In the genomic region with DNA sequence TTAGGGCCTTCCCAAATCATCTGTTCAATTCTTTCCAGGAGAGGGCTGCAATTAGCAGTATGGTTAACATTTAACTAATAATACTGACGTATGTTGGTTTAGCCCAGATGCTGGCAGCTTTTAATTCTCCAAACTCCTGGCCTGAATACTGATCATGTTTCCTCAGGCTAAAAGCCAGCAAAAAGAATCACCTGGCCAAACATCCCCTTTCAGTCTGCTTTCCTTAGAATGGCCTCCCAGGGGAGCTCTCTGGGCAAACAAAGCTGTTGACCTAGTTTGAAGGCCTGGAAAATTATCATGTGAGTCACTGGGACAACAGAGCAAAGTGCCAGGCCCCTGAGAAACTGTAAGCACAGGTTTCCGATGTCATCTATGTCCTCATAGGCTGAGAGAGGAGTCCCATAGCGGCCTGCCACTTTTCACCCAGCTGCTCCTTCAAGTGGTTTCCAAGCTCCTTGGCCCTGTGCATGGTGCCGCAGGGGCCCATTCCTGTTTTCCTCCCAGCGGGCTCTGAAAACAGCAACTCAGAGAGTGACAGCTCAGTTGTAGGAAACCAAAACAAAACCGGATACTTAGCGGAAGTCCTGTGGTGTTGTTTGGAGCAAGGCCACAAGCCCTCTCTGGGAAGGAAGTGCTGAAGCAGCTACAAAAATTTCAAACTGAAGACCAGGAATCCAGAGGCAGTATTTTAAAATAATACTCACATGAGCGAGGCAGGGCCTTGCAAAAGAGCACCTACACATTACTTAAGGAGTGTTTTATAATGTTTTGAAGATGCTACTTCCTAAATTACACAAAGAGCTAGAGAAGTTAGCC, we compare ENCODE assay signal across 8 cellular contexts. TPM values are rescaled to one million over a fixed set of nuclear protein-coding genes. Genes with fewer than 3 reads are reported as not detected.
DNase-seq lines count a peak whose midpoint lies in the region; ATAC-seq and TF ChIP-seq lines count a peak whose summit lies in the region.

No MANE protein-coding gene starts in this region.

- H3K27ac ChIP-seq in SU-DHL-6 (ENCODE audit: low read depth, low read length), result peak overlapping the region; percentile 48
- peak overlapping the region; percentile 70 for H3K27ac ChIP-seq in angular gyrus (ENCODE audit: low read depth, low read length)
- peak overlapping the region; percentile 37 to 84 for H3K27ac ChIP-seq in ovary

- ATAC-seq in GM19463 (IDR thresholded peaks at IDR 0.05; ENCODE audit: unreplicated experiment), result no peak

- peaks cover 9% of the 10 kb centered on the region; the same call in 1 of the 2 replicates for H3F3A ChIP-seq in SU-DHL-6 (ENCODE audit: insufficient read depth)

- H3K27ac Mint-ChIP-seq in type B pancreatic cell, result peak overlapping the region; percentile 95

- H3K4me1 Mint-ChIP-seq in type B pancreatic cell (ENCODE audit: unreplicated experiment), result peaks cover 52% of the 10 kb centered on the region

- no peak for TF ChIP-seq POLR2A in ovary (IDR thresholded peaks at IDR 0.05)

- H4K20me1 ChIP-seq in SU-DHL-6 (ENCODE audit: low read depth, low read length), result no peaks in the 10 kb centered on the region

- no peaks in the 10 kb centered on the region for H3K36me3 Mint-ChIP-seq in type B pancreatic cell

- no peak for TF ChIP-seq EP300 in ovary (IDR thresholded peaks at IDR 0.05)

- no peaks in the 10 kb centered on the region for H3K36me3 ChIP-seq in SU-DHL-6 (ENCODE audit: low read length)
- no peaks in the 10 kb centered on the region for H3K36me3 ChIP-seq in ovary

- no peaks in the 10 kb centered on the region for H3K9me3 Mint-ChIP-seq in type B pancreatic cell

- H3K4me2 ChIP-seq in SU-DHL-6 (ENCODE audit: low read depth, low read length, poor library complexity, severe bottlenecking), result peak overlapping the region; percentile 39

- 4 to 6% (median 4%) methylated on average over 8 of the region's 8 CpGs for WGBS in ovary, 3 donors

- DNase-seq in GM13977 (ENCODE audit: low spot score) (peak; percentile 28), NCI-H128 (lab: John Stamatoyannopoulos, UW; ENCODE audit: unreplicated experiment) (peak; percentile 89), cardiac septum (ENCODE audit: low spot score) (peak; percentile 85), ovary (peak; percentile 78 to 93 (median 88)), type B pancreatic cell (ENCODE audit: extremely low spot score, unreplicated experiment) (peak; percentile 72)

- TF ChIP-seq CTCF in GM13977 (IDR thresholded peaks at IDR 0.05; ENCODE audit: extremely low read depth, insufficient read depth, missing control alignments) (no peak), SU-DHL-6 (IDR thresholded peaks at IDR 0.05; ENCODE audit: insufficient read depth, low read length, poor library complexity, severe bottlenecking) (no peak), ovary (IDR thresholded peaks at IDR 0.05) (peak in 1 of 3 donors; percentile 26), type B pancreatic cell (conservative IDR thresholded peaks at IDR 0.05) (no peak)

- H3K9me2 ChIP-seq in SU-DHL-6 (replicated peaks; ENCODE audit: insufficient read depth, low read length), result no peaks in the 10 kb centered on the region

- H3K79me2 ChIP-seq in SU-DHL-6 (ENCODE audit: insufficient read depth, low read length), result no peaks in the 10 kb centered on the region

- peak overlapping the region; percentile 37; the same call in 1 of the 2 replicates for H3K9ac ChIP-seq in SU-DHL-6 (ENCODE audit: low read length)

- H3K9me3 ChIP-seq in SU-DHL-6 (ENCODE audit: insufficient read depth, low read length), result no peaks in the 10 kb centered on the region
- no peaks in the 10 kb centered on the region for H3K9me3 ChIP-seq in ovary

- in situ Hi-C loops in GM13977 (cut with MboI; ENCODE audit: low pct_unique_long_range_greater_than_20kb, low sequenced_read_pairs, unreplicated experiment), result no loop called here

- peaks cover 10% of the 10 kb centered on the region for H3K4me1 ChIP-seq in ovary (ENCODE audit: insufficient read depth)

- H3K4me3 Mint-ChIP-seq in type B pancreatic cell, result peak overlapping the region; percentile 74

- peak overlapping the region; percentile 78 for H2AFZ ChIP-seq in SU-DHL-6 (ENCODE audit: low read depth, low read length, severe bottlenecking)

- H3K4me3 ChIP-seq in SU-DHL-6 (ENCODE audit: insufficient read depth, low read length, poor library complexity, severe bottlenecking), result no peak overlapping the region
- peak overlapping the region; percentile 30 for H3K4me3 ChIP-seq in ovary

- intact Hi-C loops in cardiac septum (cut with DNase I), result loop anchor here (5.0 kb wide), 1 partner anchor 40 kb away; a partner anchor contains a TSS
- intact Hi-C loops in ovary (cut with DNase I), result loop anchor here in 3 of 4 donors (2.0 to 5.0 kb wide), 3 partner anchors 36 to 460 kb away; a partner anchor contains a TSS

- H3K27me3 ChIP-seq in SU-DHL-6 (ENCODE audit: low read length) (no peaks in the 10 kb centered on the region), ovary (no peaks in the 10 kb centered on the region)

- no peaks in the 10 kb centered on the region for H3K27me3 Mint-ChIP-seq in type B pancreatic cell

RNA-seq across cellular contexts. Expression of a gene that starts 36.5 kb away (rescaled TPM):
- total RNA-seq in cardiac septum, result 147 TPM
- 100 to 1,000 TPM in 5 of 7 donors, 10 to 100 TPM in 2; 47.0 to 163 (median 139) TPM for total RNA-seq in ovary
- 100 to 1,000 TPM; 110 to 249 TPM for polyA plus RNA-seq in ovary
- total RNA-seq in type B pancreatic cell (ENCODE audit: low replicate concordance), result 266 and 484 TPM in 2 replicates

RNA-seq across cellular contexts. Expression of a gene that starts 40.7 kb away (rescaled TPM):
- 19.1 TPM for total RNA-seq in cardiac septum
- 10 to 100 TPM; 40.0 to 63.9 (median 53.5) TPM for total RNA-seq in ovary
- 10 to 100 TPM; 10.2 to 15.5 TPM for polyA plus RNA-seq in ovary
- 13.4 and 13.6 TPM in 2 replicates for total RNA-seq in type B pancreatic cell (ENCODE audit: low replicate concordance)

Comparison
In these comparisons a context has a peak if more than half of its experiments do, and no peak if none do; other contexts are left out.
1. DNase-seq: peak in every context shown above with its lines; median percentile 89 in NCI-H128; 88 in ovary; 85 in cardiac septum; 72 in type B pancreatic cell; 28 in GM13977.